ENCODE assay signal across 2 cellular contexts in the genomic region with DNA sequence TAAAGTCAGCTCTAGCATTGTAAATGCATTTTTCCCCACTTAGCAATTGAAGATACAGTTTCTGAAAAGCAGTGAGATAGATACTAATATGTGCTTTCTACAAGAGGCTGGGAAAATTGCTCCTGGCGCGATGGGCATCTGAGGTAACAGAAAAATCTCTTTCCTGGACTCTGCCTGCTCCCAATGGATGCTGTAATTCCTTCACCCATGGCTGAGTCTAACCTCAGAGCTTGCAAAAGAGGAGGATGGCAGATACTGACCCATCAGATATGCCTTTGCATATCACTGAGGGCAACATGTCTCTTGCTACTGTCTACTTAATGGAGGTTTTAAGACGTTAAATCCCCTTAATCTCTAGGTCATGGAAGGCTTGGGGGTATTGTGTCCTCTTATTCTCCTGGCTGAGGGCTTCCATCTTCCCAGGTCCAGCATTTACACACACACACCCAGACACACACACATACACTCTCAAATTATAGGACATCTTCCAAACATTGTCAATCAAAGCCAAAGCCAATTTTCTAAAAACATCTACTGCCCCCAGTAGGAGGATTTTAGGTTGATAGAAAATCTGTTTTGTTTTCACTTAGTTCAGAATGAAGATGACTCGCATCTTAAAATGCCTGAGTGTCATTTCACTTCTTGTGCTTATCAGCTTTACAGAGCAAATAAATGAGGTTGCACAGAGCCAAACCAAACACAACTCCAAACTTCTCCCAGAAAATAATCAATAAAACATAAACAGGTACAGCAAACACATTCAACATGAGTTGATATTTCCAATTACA.
TF ChIP-seq lines count a peak whose summit lies in the region.

No MANE protein-coding gene starts in this region.

TF ChIP-seq in HepG2, 621 proteins besides CTCF, POLR2A, EP300 and RAD21 (continued from another document and continues in another):
- TF ChIP-seq, protein P1, sequence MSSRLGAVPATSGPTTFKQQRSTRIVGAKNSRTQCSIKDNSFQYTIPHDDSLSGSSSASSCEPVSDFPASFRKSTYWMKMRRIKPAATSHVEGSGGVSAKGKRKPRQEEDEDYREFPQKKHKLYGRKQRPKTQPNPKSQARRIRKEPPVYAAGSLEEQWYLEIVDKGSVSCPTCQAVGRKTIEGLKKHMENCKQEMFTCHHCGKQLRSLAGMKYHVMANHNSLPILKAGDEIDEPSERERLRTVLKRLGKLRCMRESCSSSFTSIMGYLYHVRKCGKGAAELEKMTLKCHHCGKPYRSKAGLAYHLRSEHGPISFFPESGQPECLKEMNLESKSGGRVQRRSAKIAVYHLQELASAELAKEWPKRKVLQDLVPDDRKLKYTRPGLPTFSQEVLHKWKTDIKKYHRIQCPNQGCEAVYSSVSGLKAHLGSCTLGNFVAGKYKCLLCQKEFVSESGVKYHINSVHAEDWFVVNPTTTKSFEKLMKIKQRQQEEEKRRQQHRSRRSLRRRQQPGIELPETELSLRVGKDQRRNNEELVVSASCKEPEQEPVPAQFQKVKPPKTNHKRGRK (CRISPR knock-in tag; IDR thresholded peaks at IDR 0.05): no peak
- TF ChIP-seq, protein P2, sequence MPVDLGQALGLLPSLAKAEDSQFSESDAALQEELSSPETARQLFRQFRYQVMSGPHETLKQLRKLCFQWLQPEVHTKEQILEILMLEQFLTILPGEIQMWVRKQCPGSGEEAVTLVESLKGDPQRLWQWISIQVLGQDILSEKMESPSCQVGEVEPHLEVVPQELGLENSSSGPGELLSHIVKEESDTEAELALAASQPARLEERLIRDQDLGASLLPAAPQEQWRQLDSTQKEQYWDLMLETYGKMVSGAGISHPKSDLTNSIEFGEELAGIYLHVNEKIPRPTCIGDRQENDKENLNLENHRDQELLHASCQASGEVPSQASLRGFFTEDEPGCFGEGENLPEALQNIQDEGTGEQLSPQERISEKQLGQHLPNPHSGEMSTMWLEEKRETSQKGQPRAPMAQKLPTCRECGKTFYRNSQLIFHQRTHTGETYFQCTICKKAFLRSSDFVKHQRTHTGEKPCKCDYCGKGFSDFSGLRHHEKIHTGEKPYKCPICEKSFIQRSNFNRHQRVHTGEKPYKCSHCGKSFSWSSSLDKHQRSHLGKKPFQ (CRISPR knock-in tag; IDR thresholded peaks at IDR 0.05; ENCODE audit: insufficient replicate concordance): no peak
- peak; percentile 22; the same call in 1 of the 2 replicates for TF ChIP-seq FOXA3 (CRISPR knock-in tag; IDR thresholded peaks at IDR 0.05)
- TF ChIP-seq GATAD2A (CRISPR knock-in tag; IDR thresholded peaks at IDR 0.05): peak; percentile 45; the same call in 1 of the 2 replicates
- TF ChIP-seq STAG1 (CRISPR knock-in tag; IDR thresholded peaks at IDR 0.05): peak; percentile 50
- no peak for TF ChIP-seq FOXP1 (IDR thresholded peaks at IDR 0.05)
- TF ChIP-seq FOXP1 (CRISPR knock-in tag; IDR thresholded peaks at IDR 0.05): peak; percentile 22; the same call in 1 of the 2 replicates
- no peak for TF ChIP-seq ZNF557 (CRISPR knock-in tag; IDR thresholded peaks at IDR 0.05)
- TF ChIP-seq, protein P3, sequence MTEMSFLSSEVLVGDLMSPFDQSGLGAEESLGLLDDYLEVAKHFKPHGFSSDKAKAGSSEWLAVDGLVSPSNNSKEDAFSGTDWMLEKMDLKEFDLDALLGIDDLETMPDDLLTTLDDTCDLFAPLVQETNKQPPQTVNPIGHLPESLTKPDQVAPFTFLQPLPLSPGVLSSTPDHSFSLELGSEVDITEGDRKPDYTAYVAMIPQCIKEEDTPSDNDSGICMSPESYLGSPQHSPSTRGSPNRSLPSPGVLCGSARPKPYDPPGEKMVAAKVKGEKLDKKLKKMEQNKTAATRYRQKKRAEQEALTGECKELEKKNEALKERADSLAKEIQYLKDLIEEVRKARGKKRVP (CRISPR knock-in tag; IDR thresholded peaks at IDR 0.05): no peak
- TF ChIP-seq, protein P4, sequence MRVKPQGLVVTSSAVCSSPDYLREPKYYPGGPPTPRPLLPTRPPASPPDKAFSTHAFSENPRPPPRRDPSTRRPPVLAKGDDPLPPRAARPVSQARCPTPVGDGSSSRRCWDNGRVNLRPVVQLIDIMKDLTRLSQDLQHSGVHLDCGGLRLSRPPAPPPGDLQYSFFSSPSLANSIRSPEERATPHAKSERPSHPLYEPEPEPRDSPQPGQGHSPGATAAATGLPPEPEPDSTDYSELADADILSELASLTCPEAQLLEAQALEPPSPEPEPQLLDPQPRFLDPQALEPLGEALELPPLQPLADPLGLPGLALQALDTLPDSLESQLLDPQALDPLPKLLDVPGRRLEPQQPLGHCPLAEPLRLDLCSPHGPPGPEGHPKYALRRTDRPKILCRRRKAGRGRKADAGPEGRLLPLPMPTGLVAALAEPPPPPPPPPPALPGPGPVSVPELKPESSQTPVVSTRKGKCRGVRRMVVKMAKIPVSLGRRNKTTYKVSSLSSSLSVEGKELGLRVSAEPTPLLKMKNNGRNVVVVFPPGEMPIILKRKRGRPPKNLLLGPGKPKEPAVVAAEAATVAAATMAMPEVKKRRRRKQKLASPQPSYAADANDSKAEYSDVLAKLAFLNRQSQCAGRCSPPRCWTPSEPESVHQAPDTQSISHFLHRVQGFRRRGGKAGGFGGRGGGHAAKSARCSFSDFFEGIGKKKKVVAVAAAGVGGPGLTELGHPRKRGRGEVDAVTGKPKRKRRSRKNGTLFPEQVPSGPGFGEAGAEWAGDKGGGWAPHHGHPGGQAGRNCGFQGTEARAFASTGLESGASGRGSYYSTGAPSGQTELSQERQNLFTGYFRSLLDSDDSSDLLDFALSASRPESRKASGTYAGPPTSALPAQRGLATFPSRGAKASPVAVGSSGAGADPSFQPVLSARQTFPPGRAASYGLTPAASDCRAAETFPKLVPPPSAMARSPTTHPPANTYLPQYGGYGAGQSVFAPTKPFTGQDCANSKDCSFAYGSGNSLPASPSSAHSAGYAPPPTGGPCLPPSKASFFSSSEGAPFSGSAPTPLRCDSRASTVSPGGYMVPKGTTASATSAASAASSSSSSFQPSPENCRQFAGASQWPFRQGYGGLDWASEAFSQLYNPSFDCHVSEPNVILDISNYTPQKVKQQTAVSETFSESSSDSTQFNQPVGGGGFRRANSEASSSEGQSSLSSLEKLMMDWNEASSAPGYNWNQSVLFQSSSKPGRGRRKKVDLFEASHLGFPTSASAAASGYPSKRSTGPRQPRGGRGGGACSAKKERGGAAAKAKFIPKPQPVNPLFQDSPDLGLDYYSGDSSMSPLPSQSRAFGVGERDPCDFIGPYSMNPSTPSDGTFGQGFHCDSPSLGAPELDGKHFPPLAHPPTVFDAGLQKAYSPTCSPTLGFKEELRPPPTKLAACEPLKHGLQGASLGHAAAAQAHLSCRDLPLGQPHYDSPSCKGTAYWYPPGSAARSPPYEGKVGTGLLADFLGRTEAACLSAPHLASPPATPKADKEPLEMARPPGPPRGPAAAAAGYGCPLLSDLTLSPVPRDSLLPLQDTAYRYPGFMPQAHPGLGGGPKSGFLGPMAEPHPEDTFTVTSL (CRISPR knock-in tag; IDR thresholded peaks at IDR 0.05; ENCODE audit: borderline replicate concordance): 0 out of 2 replicates have a peak, but pooled peaks have one; percentile 43
- no peak for TF ChIP-seq HMG20A (CRISPR knock-in tag; IDR thresholded peaks at IDR 0.05; ENCODE audit: borderline replicate concordance)

TF ChIP-seq in HEK293T, 16 proteins besides CTCF, POLR2A, EP300 and RAD21 (continued from another document):
- no peak for TF ChIP-seq L3MBTL2 (conservative IDR thresholded peaks at IDR 0.05)
- TF ChIP-seq TARDBP (IDR thresholded peaks at IDR 0.05): no peak
- TF ChIP-seq HDGF (IDR thresholded peaks at IDR 0.05; ENCODE audit: borderline replicate concordance): no peak
- TF ChIP-seq BHLHE40 (IDR thresholded peaks at IDR 0.05; ENCODE audit: borderline replicate concordance): no peak
- TF ChIP-seq ZNF384 (IDR thresholded peaks at IDR 0.05): no peak
- TF ChIP-seq, protein P5, sequence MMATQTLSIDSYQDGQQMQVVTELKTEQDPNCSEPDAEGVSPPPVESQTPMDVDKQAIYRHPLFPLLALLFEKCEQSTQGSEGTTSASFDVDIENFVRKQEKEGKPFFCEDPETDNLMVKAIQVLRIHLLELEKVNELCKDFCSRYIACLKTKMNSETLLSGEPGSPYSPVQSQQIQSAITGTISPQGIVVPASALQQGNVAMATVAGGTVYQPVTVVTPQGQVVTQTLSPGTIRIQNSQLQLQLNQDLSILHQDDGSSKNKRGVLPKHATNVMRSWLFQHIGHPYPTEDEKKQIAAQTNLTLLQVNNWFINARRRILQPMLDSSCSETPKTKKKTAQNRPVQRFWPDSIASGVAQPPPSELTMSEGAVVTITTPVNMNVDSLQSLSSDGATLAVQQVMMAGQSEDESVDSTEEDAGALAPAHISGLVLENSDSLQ (IDR thresholded peaks at IDR 0.05): no peak
- no peak for TF ChIP-seq NFRKB (IDR thresholded peaks at IDR 0.05)
